ENCODE assay signal across 2 cellular contexts in genomic region chr11:72760543-72761400, GRCh38.
TF ChIP-seq lines count a peak whose summit lies in the region.

No MANE protein-coding gene starts in this region.

TF ChIP-seq in SK-N-SH treated with all-trans-retinoic acid at 6 μM for 48 hours, 23 proteins besides CTCF, POLR2A, EP300 and RAD21:
- no peak for TF ChIP-seq PPARA (CRISPR knock-in tag; IDR thresholded peaks at IDR 0.05; ENCODE audit: borderline replicate concordance)
- TF ChIP-seq OSR1 (CRISPR knock-in tag; IDR thresholded peaks at IDR 0.05) = no peak
- no peak for TF ChIP-seq ZNF70 (CRISPR knock-in tag; IDR thresholded peaks at IDR 0.05)
- no peak for TF ChIP-seq ZFP30 (CRISPR knock-in tag; IDR thresholded peaks at IDR 0.05)
- no peak for TF ChIP-seq ARNTL (CRISPR knock-in tag; IDR thresholded peaks at IDR 0.05; ENCODE audit: borderline replicate concordance, low read depth)
- no peak for TF ChIP-seq GLIS3 (CRISPR knock-in tag; IDR thresholded peaks at IDR 0.05)
- TF ChIP-seq POU6F1 (CRISPR knock-in tag; IDR thresholded peaks at IDR 0.05; ENCODE audit: borderline replicate concordance, low read depth) = no peak
- no peak for TF ChIP-seq RARB (CRISPR knock-in tag; IDR thresholded peaks at IDR 0.05)
- TF ChIP-seq ZNF565 (CRISPR knock-in tag; conservative IDR thresholded peaks at IDR 0.05; ENCODE audit: low read depth) = no peak
- no peak for TF ChIP-seq CSDC2 (CRISPR knock-in tag; IDR thresholded peaks at IDR 0.05)
- TF ChIP-seq CSRNP3 (CRISPR knock-in tag; IDR thresholded peaks at IDR 0.05) = no peak
- no peak for TF ChIP-seq CREB5 (CRISPR knock-in tag; IDR thresholded peaks at IDR 0.05; ENCODE audit: low read depth)
- TF ChIP-seq ZNF8 (CRISPR knock-in tag; IDR thresholded peaks at IDR 0.05) = no peak

TF ChIP-seq in SK-N-SH, 30 proteins besides CTCF, POLR2A, EP300 and RAD21:
- TF ChIP-seq IRF3 (IDR thresholded peaks at IDR 0.05; ENCODE audit: low read depth, low read length) (no peak), MXI1 (IDR thresholded peaks at IDR 0.05; ENCODE audit: low read depth, low read length) (no peak)
